23 cellular contexts compared by ENCODE assay signal in genomic region chr6:85428486-85428885, GRCh38.
"Had no signal": no experiment of that assay in that cellular context is flagged by ENCODE, and none has a peak within 500 bp of the region (broad histone marks: within the 10 kb centered on the region; RNA-seq: fewer than 3 reads in every experiment).

No MANE protein-coding gene starts in this region.

- H3K36me3 ChIP-seq: left lung, lower lobe of right lung, pancreas, prostate gland, spleen, suprapubic skin, thoracic aorta, tibial artery, upper lobe of right lung had no signal

- H3K27me3 ChIP-seq: left lung, pancreas, spleen, suprapubic skin, tibial artery, upper lobe of right lung had no signal

- H3K9me3 ChIP-seq: pancreas, prostate gland, suprapubic skin, thoracic aorta had no signal

- H3K27ac ChIP-seq: left lung, lower lobe of right lung, pancreas, prostate gland, spleen, suprapubic skin, thoracic aorta, tibial artery, upper lobe of right lung had no signal

- H3K4me3 ChIP-seq: left lung, lower lobe of right lung, pancreas, prostate gland, spleen, suprapubic skin, thoracic aorta, tibial artery, upper lobe of right lung had no signal

- DNase-seq: hippocampal formation; kidney; left colon; left lung; lower lobe of right lung; mammary epithelial cell; mesenchymal stem cell; naive thymus-derived CD8-positive, alpha-beta T cell; nucleus accumbens; pancreas; posterior cingulate gyrus; retina; right cardiac atrium; small intestine; spleen; stimulated activated CD4-positive, alpha-beta T cell treated with anti-CD3 and anti-CD28 coated beads, Interleukin-4, amount 100 ng/mL, for 24 hours; stimulated activated naive CD4-positive, alpha-beta T cell; tibial artery; trophoblast cell; upper lobe of right lung had no signal

- H3K4me1 ChIP-seq: left lung, lower lobe of right lung, pancreas, prostate gland, spleen, suprapubic skin, tibial artery, upper lobe of right lung had no signal
